Comparison of ENCODE assay signal across 2 cellular contexts in the genomic region with DNA sequence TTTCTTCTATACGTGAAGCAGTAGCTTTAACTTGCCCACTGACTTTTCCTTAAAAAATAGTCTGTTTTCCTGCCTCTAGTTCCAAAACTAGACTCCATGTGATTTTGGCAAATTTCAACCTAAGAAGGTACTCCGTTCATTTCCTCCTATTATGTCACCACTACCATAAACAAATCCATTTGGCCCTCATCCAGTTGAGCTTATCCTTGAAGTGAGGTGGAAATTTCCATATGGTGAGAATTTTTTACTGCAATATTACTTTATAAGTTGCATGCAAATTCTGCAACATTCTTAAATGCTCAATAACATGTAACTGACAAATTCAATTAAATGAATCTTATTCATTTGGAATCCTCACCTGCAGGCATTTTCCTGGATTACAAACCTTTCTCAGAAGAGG.
TF ChIP-seq lines count a peak whose summit lies in the region.

No MANE protein-coding gene starts in this region.

TF ChIP-seq in A549, 52 proteins besides CTCF, POLR2A, EP300 and RAD21:
- TF ChIP-seq KDM1A (IDR thresholded peaks at IDR 0.05; ENCODE audit: low read depth): no peak
- TF ChIP-seq RCOR1 (IDR thresholded peaks at IDR 0.05; ENCODE audit: low read depth, low read length): no peak
- TF ChIP-seq CHD2 (IDR thresholded peaks at IDR 0.05; ENCODE audit: low read length, partially characterized antibody): no peak
- no peak for TF ChIP-seq FOSB (CRISPR knock-in tag; IDR thresholded peaks at IDR 0.05)
- no peak for TF ChIP-seq CBX8 (IDR thresholded peaks at IDR 0.05)
- TF ChIP-seq RARB (CRISPR knock-in tag; IDR thresholded peaks at IDR 0.05): no peak
- TF ChIP-seq SREBF2 (IDR thresholded peaks at IDR 0.05): no peak

TF ChIP-seq in IMR-90, 13 proteins besides CTCF, POLR2A, EP300 and RAD21:
- TF ChIP-seq FOS (IDR thresholded peaks at IDR 0.05; ENCODE audit: low read depth, low read length) (no peak), MAFK (IDR thresholded peaks at IDR 0.05; ENCODE audit: low read depth, low read length) (no peak), SMC3 (IDR thresholded peaks at IDR 0.05; ENCODE audit: low read depth, low read length) (no peak), CHD1 (IDR thresholded peaks at IDR 0.05; ENCODE audit: low read depth, low read length) (no peak), CEBPB (IDR thresholded peaks at IDR 0.05; ENCODE audit: low read depth, low read length) (no peak), MXI1 (IDR thresholded peaks at IDR 0.05; ENCODE audit: borderline replicate concordance, low read depth, low read length) (no peak), MAZ (IDR thresholded peaks at IDR 0.05; ENCODE audit: borderline replicate concordance, low read depth, low read length) (no peak), BHLHE40 (IDR thresholded peaks at IDR 0.05; ENCODE audit: low read depth, low read length) (no peak), RFX5 (IDR thresholded peaks at IDR 0.05; ENCODE audit: low read depth, low read length) (no peak)
- TF ChIP-seq, protein P1, sequence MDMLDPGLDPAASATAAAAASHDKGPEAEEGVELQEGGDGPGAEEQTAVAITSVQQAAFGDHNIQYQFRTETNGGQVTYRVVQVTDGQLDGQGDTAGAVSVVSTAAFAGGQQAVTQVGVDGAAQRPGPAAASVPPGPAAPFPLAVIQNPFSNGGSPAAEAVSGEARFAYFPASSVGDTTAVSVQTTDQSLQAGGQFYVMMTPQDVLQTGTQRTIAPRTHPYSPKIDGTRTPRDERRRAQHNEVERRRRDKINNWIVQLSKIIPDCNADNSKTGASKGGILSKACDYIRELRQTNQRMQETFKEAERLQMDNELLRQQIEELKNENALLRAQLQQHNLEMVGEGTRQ (IDR thresholded peaks at IDR 0.05; ENCODE audit: low read depth, low read length): no peak
